ENCODE assay signal across 8 cellular contexts in genomic region chr1:226702957-226703831, GRCh38. TPM values are rescaled to one million over a fixed set of nuclear protein-coding genes. Genes with fewer than 3 reads are reported as not detected.
DNase-seq lines count a peak whose midpoint lies in the region; ATAC-seq and TF ChIP-seq lines count a peak whose summit lies in the region.

No MANE protein-coding gene starts in this region.

- H2AFZ ChIP-seq in GM23338 = peak overlapping the region; percentile 81

- H3K4me1 ChIP-seq in ES-I3 (ENCODE audit: insufficient read depth, low read length) (peaks cover 24% of the 10 kb centered on the region; the same call in 1 of the 2 replicates), GM23338 (ENCODE audit: insufficient read depth) (peaks cover 24% of the 10 kb centered on the region), ascending aorta (peaks cover 0 to 8% of the 10 kb centered on the region in 2 donors)

- H3K9ac ChIP-seq in ES-I3 (ENCODE audit: low read depth, low read length) = peak overlapping the region; percentile 64

- H3K36me3 ChIP-seq in ES-I3 (ENCODE audit: insufficient read depth, low read length) = no peaks in the 10 kb centered on the region
- no peaks in the 10 kb centered on the region for H3K36me3 ChIP-seq in GM23338 (ENCODE audit: insufficient read depth)
- H3K36me3 ChIP-seq in ascending aorta = no peaks in the 10 kb centered on the region

- H3K27me3 ChIP-seq in GM23338 (ENCODE audit: insufficient read depth) (no peaks in the 10 kb centered on the region; the same call in 1 of the 2 replicates), ascending aorta (no peaks in the 10 kb centered on the region)

- H4K20me1 ChIP-seq in GM23338 (replicated peaks; ENCODE audit: insufficient read depth) = no peaks in the 10 kb centered on the region

- peaks cover 6% of the 10 kb centered on the region for H3K27me3 Mint-ChIP-seq in GM23338 (ENCODE audit: insufficient read depth, low read depth, poor library complexity)
- no peaks in the 10 kb centered on the region for H3K27me3 Mint-ChIP-seq in T-helper 2 cell treated with Interferon-gamma antibody and Interleukin-4, amounts not matched to agents 5 μg/mL and 100 μg/mL, for 36 hours (ENCODE audit: low read depth)

- H3K4me3 Mint-ChIP-seq in GM23338 = peak overlapping the region; percentile 73
- H3K4me3 Mint-ChIP-seq in T-helper 2 cell treated with Interferon-gamma antibody and Interleukin-4, amounts not matched to agents 5 μg/mL and 100 μg/mL, for 36 hours = peak overlapping the region; percentile 78

- H3K4me3 ChIP-seq in GM23338 (peak overlapping the region; percentile 59), ascending aorta (peak overlapping the region; percentile 61 to 85)

- intact Hi-C loops in ascending aorta (cut with DNase I) = loop anchor here (1.0 to 5.0 kb wide), 4 partner anchors 24 to 71 kb away; partner anchors contain the start of gene ITPKB

- H3K27ac Mint-ChIP-seq in GM23338 = peak overlapping the region; percentile 92
- H3K27ac Mint-ChIP-seq in T-helper 2 cell treated with Interferon-gamma antibody and Interleukin-4, amounts not matched to agents 5 μg/mL and 100 μg/mL, for 36 hours = peak overlapping the region; percentile 86

- H3K27ac ChIP-seq in GM23338 (ENCODE audit: low read depth) (peak overlapping the region; percentile 75), ascending aorta (peak overlapping the region; percentile 96 to 98)

- peaks cover 22% of the 10 kb centered on the region for H3K4me1 Mint-ChIP-seq in GM23338
- H3K4me1 Mint-ChIP-seq in T-helper 2 cell treated with Interferon-gamma antibody and Interleukin-4, amounts not matched to agents 5 μg/mL and 100 μg/mL, for 36 hours (ENCODE audit: low read depth) = peaks cover 46% of the 10 kb centered on the region

- no peaks in the 10 kb centered on the region for H3K36me3 Mint-ChIP-seq in GM23338 (ENCODE audit: low read depth)
- peaks cover 38% of the 10 kb centered on the region for H3K36me3 Mint-ChIP-seq in T-helper 2 cell treated with Interferon-gamma antibody and Interleukin-4, amounts not matched to agents 5 μg/mL and 100 μg/mL, for 36 hours (ENCODE audit: low read depth)

- H3K4me2 ChIP-seq in GM23338 = peak overlapping the region; percentile 79

- 0 out of 2 replicates have a peak, but pooled peaks cover 3% of the 10 kb centered on the region for H3K9me2 ChIP-seq in GM23338 (ENCODE audit: insufficient read depth)

- no peak for TF ChIP-seq CTCF in GM23338 (conservative IDR thresholded peaks at IDR 0.05; ENCODE audit: low read depth in 2 of 2)
- no peak for TF ChIP-seq CTCF in ascending aorta (IDR thresholded peaks at IDR 0.05)

- ATAC-seq in GM23338 = peak; percentile 94

- H3F3A ChIP-seq in GM23338 (replicated peaks; ENCODE audit: low read depth) = no peaks in the 10 kb centered on the region; the same call in 1 of the 2 replicates

- H3K79me2 ChIP-seq in GM23338 (replicated peaks; ENCODE audit: insufficient read depth) = no peaks in the 10 kb centered on the region

- H3K9me3 Mint-ChIP-seq in GM23338 = no peaks in the 10 kb centered on the region
- H3K9me3 Mint-ChIP-seq in T-helper 2 cell treated with Interferon-gamma antibody and Interleukin-4, amounts not matched to agents 5 μg/mL and 100 μg/mL, for 36 hours = no peaks in the 10 kb centered on the region

- DNase-seq in GM23338 (ENCODE audit: low spot score) (peak; percentile 81), LoVo (ENCODE audit: low spot score) (peak; percentile 67), ascending aorta (ENCODE audit: low spot score in 2 of 2) (peak in 1 of 2 donors; percentile 84), hippocampal formation (lab: John Stamatoyannopoulos, UW) (peak; percentile 70 to 88), retina (peak; percentile 92), HuH-7 (ENCODE audit: low spot score) (no peak)
- peak; percentile 88 for DNase-seq in T-helper 2 cell treated with Interferon-gamma antibody and Interleukin-4, amounts not matched to agents 5 μg/mL and 100 μg/mL, for 36 hours (ENCODE audit: low spot score)

- H3K9me3 ChIP-seq in ES-I3 (ENCODE audit: control insufficient read depth, insufficient read depth, low read length) (no peaks in the 10 kb centered on the region), ascending aorta (no peaks in the 10 kb centered on the region)

TF ChIP-seq in GM23338, 12 proteins besides CTCF, POLR2A, EP300 and RAD21:
- TF ChIP-seq STAT1 (IDR thresholded peaks at IDR 0.05; ENCODE audit: unreplicated experiment) = no peak
- TF ChIP-seq POLR2AphosphoS5 (IDR thresholded peaks at IDR 0.05; ENCODE audit: low read depth) = peak; percentile 64
- no peak for TF ChIP-seq JUNB (IDR thresholded peaks at IDR 0.05; ENCODE audit: unreplicated experiment)
- TF ChIP-seq EZH2 (IDR thresholded peaks at IDR 0.05; ENCODE audit: low read depth, unreplicated experiment) = peak; percentile 30
- no peak for TF ChIP-seq ZNF331 (CRISPR knock-in tag; IDR thresholded peaks at IDR 0.05; ENCODE audit: low read depth)

RNA-seq across cellular contexts. Expression of gene ITPKB, which starts 35.9 kb away (rescaled TPM):
- 4.7 and 5.2 TPM in 2 replicates for total RNA-seq in GM23338 (2014; rRNA removed; shearing (Covaris generic))
- polyA plus RNA-seq in GM23338 (2016; fragmentation: Nextera tagmentation; extraction: Ambion mirVana) = 0.31 and 0.37 TPM in 2 replicates
- 27.5 TPM for total RNA-seq in ascending aorta
